8 cellular contexts compared by ENCODE assay signal in genomic region chr16:89261691-89262563, GRCh38. TPM values are rescaled to one million over a fixed set of nuclear protein-coding genes. Genes with fewer than 3 reads are reported as not detected.
A peak's percentile ranks its signal among the peaks of the same experiment; 100 is the strongest.
DNase-seq lines count a peak whose midpoint lies in the region; ATAC-seq lines count a peak whose summit lies in the region.

No MANE protein-coding gene starts in this region.

- peaks cover 5 to 12% of the 10 kb centered on the region in 2 donors for H3K4me1 ChIP-seq in duodenal mucosa (ENCODE audit: control insufficient read depth in 1 of 2, insufficient read depth in 2 of 2, low read length in 2 of 2)
- no peaks in the 10 kb centered on the region for H3K4me1 ChIP-seq in neuronal stem cell (ENCODE audit: control insufficient read depth in 2 of 2, insufficient read depth in 1 of 2, low read depth in 1 of 2, low read length in 2 of 2)

- no peaks in the 10 kb centered on the region for H3K27me3 ChIP-seq in duodenal mucosa (ENCODE audit: control insufficient read depth in 1 of 2, insufficient read depth in 2 of 2, low read length in 2 of 2)
- H3K27me3 ChIP-seq in neuronal stem cell (ENCODE audit: control insufficient read depth in 3 of 3, insufficient read depth in 3 of 3, low read depth in 1 of 3, low read length in 3 of 3), result peaks cover 0 to 12% (median 0%) of the 10 kb centered on the region in 3 experiments

- H3K18ac ChIP-seq in neuronal stem cell (ENCODE audit: low read length), result no peak overlapping the region

- peak overlapping the region; percentile 58 to 87 for H3K9ac ChIP-seq in duodenal mucosa (ENCODE audit: low read depth in 1 of 2, low read length in 2 of 2)
- no peak overlapping the region for H3K9ac ChIP-seq in neuronal stem cell (ENCODE audit: low read depth, low read length, poor library complexity)

- no peak overlapping the region for H2BK5ac ChIP-seq in neuronal stem cell (ENCODE audit: low read length)

- H3K27ac ChIP-seq in duodenal mucosa (ENCODE audit: low read depth, low read length), result peak overlapping the region; percentile 53
- H3K27ac ChIP-seq in neuronal stem cell (replicated peaks; ENCODE audit: low read length), result no peak overlapping the region

- peak overlapping the region; percentile 43 for H4K8ac ChIP-seq in neuronal stem cell (ENCODE audit: low read depth, low read length)

- H3K9me3 ChIP-seq in duodenal mucosa (ENCODE audit: control insufficient read depth in 1 of 2, low read length in 2 of 2), result peaks cover 0 to 3% of the 10 kb centered on the region in 2 donors
- peaks cover 0 to 12% of the 10 kb centered on the region in 2 donors for H3K9me3 ChIP-seq in neuronal stem cell (replicated peaks in 1 of 2; ENCODE audit: control insufficient read depth in 2 of 2, insufficient read depth in 1 of 2, low read depth in 1 of 2, low read length in 2 of 2)

- ATAC-seq in HG02884 (IDR thresholded peaks at IDR 0.05; ENCODE audit: unreplicated experiment), result no peak
- no peak for ATAC-seq in HG02642 (IDR thresholded peaks at IDR 0.05; ENCODE audit: poor library complexity, unreplicated experiment)
- ATAC-seq in GM21786 (IDR thresholded peaks at IDR 0.05; ENCODE audit: unreplicated experiment), result no peak

- H3K4ac ChIP-seq in neuronal stem cell (ENCODE audit: low read length), result no peak overlapping the region

- peak overlapping the region; percentile 40 for H3K14ac ChIP-seq in neuronal stem cell (ENCODE audit: low read length)

- H4K91ac ChIP-seq in neuronal stem cell (ENCODE audit: low read depth, low read length, poor library complexity), result no peak overlapping the region

- peaks cover 0 to 14% of the 10 kb centered on the region in 2 donors for H3K36me3 ChIP-seq in duodenal mucosa (ENCODE audit: control insufficient read depth in 1 of 2, insufficient read depth in 2 of 2, low read length in 2 of 2)
- H3K36me3 ChIP-seq in neuronal stem cell (replicated peaks in 1 of 2; ENCODE audit: control insufficient read depth in 2 of 2, insufficient read depth in 2 of 2, low read length in 2 of 2), result peaks cover 9 to 24% of the 10 kb centered on the region in 2 donors

- H2AK5ac ChIP-seq in neuronal stem cell (ENCODE audit: low read depth, low read length), result no peak overlapping the region

- H2AFZ ChIP-seq in neuronal stem cell (ENCODE audit: low read length), result no peak overlapping the region

- no peak overlapping the region for H2BK120ac ChIP-seq in neuronal stem cell (ENCODE audit: low read depth, low read length)

- peak overlapping the region; percentile 42 to 59 for H3K4me3 ChIP-seq in duodenal mucosa (ENCODE audit: low read depth in 1 of 2, low read length in 2 of 2)
- no peak overlapping the region for H3K4me3 ChIP-seq in neuronal stem cell (ENCODE audit: low read length in 2 of 2)

- H2BK15ac ChIP-seq in neuronal stem cell (ENCODE audit: low read length), result no peak overlapping the region

- in situ Hi-C loops in ACHN (cut with HindIII; ENCODE audit: low pct_ligation_motif_present, low pct_unique_long_range_greater_than_20kb, low sequenced_read_pairs), result no loop called here

- H3K79me1 ChIP-seq in neuronal stem cell (ENCODE audit: low read depth, low read length), result no peaks in the 10 kb centered on the region

- no CpG with 5 or more reads among the region's 30 CpGs for WGBS in neuronal stem cell (ENCODE audit: extremely low coverage in 2 of 2, insufficient read length in 2 of 2, insufficient replicate concordance in 1 of 2), 2 donors

- DNase-seq in ACHN (peak; percentile 30), EL (peak; percentile 24), neuronal stem cell (ENCODE audit: low spot score) (no peak)
- DNase-seq in activated CD4-positive, CD25-positive, alpha-beta regulatory T cell (lab: John Stamatoyannopoulos, UW), result no peak

- H2BK12ac ChIP-seq in neuronal stem cell (ENCODE audit: low read length), result no peak overlapping the region

- H3K23ac ChIP-seq in neuronal stem cell (ENCODE audit: low read depth, low read length, poor library complexity), result no peak overlapping the region

- no peak overlapping the region for H3K4me2 ChIP-seq in neuronal stem cell (ENCODE audit: insufficient read depth, low read length, poor library complexity, severe bottlenecking)

RNA-seq across cellular contexts. Expression of gene ZNF778, which starts 44.4 kb away (rescaled TPM):
- 7.7 TPM for polyA plus RNA-seq in neuronal stem cell (2013, experiment 1 of 2)
- 8.7 TPM for polyA plus RNA-seq in neuronal stem cell (2013, experiment 2 of 2)

Comparison
In these comparisons a context has a peak if more than half of its experiments do, and no peak if none do; other contexts are left out.
1. DNase-seq: peak in ACHN (single experiment) and EL (single experiment); none in neuronal stem cell (single experiment) and activated CD4-positive, CD25-positive, alpha-beta regulatory T cell (0 of 4).
2. H3K4me3 ChIP-seq: peak in duodenal mucosa (2 of 2); none in neuronal stem cell (0 of 2).